In genomic region chr15:83716605-83717004, GRCh38 we compare ENCODE assay signal across 24 cellular contexts.
DNase-seq lines count a peak whose midpoint lies in the region; ATAC-seq and TF ChIP-seq lines count a peak whose summit lies in the region.
"Had no signal": no experiment of that assay in that cellular context is flagged by ENCODE, and none has a peak within 500 bp of the region (broad histone marks: within the 10 kb centered on the region; RNA-seq: fewer than 3 reads in every experiment).

No MANE protein-coding gene starts in this region.

- H3K27me3 ChIP-seq in SJCRH30 (no peaks in the 10 kb centered on the region), neural cell (ENCODE audit: insufficient read depth, low read depth, low read length) (no peaks in the 10 kb centered on the region), thoracic aorta (replicated peaks; ENCODE audit: insufficient read depth) (no peaks in the 10 kb centered on the region)
- H3K27me3 ChIP-seq: BLaER1 had no signal

- peak; percentile 65 to 74 for DNase-seq in SJCRH30
- DNase-seq in medulla oblongata (ENCODE audit: extremely low spot score): peak; percentile 46
- no peak for DNase-seq in thoracic aorta (ENCODE audit: low spot score)
- DNase-seq in NCI-H2171 (lab: John Stamatoyannopoulos, UW): no peak
- DNase-seq in OCI-LY7 (ENCODE audit: low spot score): no peak
- DNase-seq: 8988T; ACHN; BE2C; C1 segment of cervical spinal cord; CD4-positive, alpha-beta memory T cell; CD4-positive, CD25-positive, alpha-beta regulatory T cell; CD8-positive, alpha-beta memory T cell; COR-L47; DMS 273 treated with DMSO at 0.1 percent for 48 hours; DMS153; DMS53; DMS79; DND-41; EL; GDM1 had no signal

- H2AFZ ChIP-seq in neural cell (ENCODE audit: low read depth, low read length): no peak overlapping the region
- no peak overlapping the region for H2AFZ ChIP-seq in OCI-LY7 (ENCODE audit: low read length)

- TF ChIP-seq EP300 in neural cell (conservative IDR thresholded peaks at IDR 0.05; ENCODE audit: poor library complexity, severe bottlenecking): no peak

- no peaks in the 10 kb centered on the region for H3F3A ChIP-seq in neural cell (ENCODE audit: insufficient read depth, low read length, poor library complexity, severe bottlenecking)

- TF ChIP-seq RAD21 in neural cell (conservative IDR thresholded peaks at IDR 0.05): no peak

- H4K20me1 ChIP-seq in neural cell (ENCODE audit: insufficient read depth) (no peaks in the 10 kb centered on the region), OCI-LY7 (ENCODE audit: insufficient read depth, low read length) (no peaks in the 10 kb centered on the region)
- H4K20me1 ChIP-seq: BLaER1 had no signal

- ATAC-seq in thoracic aorta (ENCODE audit: insufficient number of reproducible peaks, low FRiP score, low read depth) (no peak), GM21360 (IDR thresholded peaks at IDR 0.05; ENCODE audit: unreplicated experiment) (no peak)
- ATAC-seq: GM12878 had no signal

- H3K79me2 ChIP-seq in neural cell (replicated peaks; ENCODE audit: insufficient read depth, low read length) (no peaks in the 10 kb centered on the region), OCI-LY7 (ENCODE audit: insufficient read depth, low read depth, low read length) (no peaks in the 10 kb centered on the region)

- H3K9me3 ChIP-seq in SJCRH30 (replicated peaks) (no peaks in the 10 kb centered on the region), neural cell (ENCODE audit: low read length) (no peaks in the 10 kb centered on the region), thoracic aorta (no peaks in the 10 kb centered on the region), OCI-LY7 (ENCODE audit: low read length) (no peaks in the 10 kb centered on the region)
- H3K9me3 ChIP-seq: BE2C, BLaER1 had no signal

- no peak overlapping the region for H3K4me3 ChIP-seq in SJCRH30
- peak overlapping the region; percentile 20 for H3K4me3 ChIP-seq in neural cell (ENCODE audit: low read length)
- H3K4me3 ChIP-seq in thoracic aorta: no peak overlapping the region
- no peak overlapping the region for H3K4me3 ChIP-seq in OCI-LY7 (ENCODE audit: low read depth, low read length, poor library complexity, severe bottlenecking)
- H3K4me3 ChIP-seq: BLaER1, GM12878 had no signal

- peaks cover 20% of the 10 kb centered on the region for H3K4me1 ChIP-seq in SJCRH30
- H3K4me1 ChIP-seq in thoracic aorta (ENCODE audit: control insufficient read depth in 1 of 2, low read depth in 2 of 2): peaks cover 16 to 71% of the 10 kb centered on the region in 2 donors
- H3K4me1 ChIP-seq in OCI-LY7 (ENCODE audit: insufficient read depth, low read length, poor library complexity, severe bottlenecking): no peaks in the 10 kb centered on the region
- H3K4me1 ChIP-seq: BE2C, BLaER1 had no signal

- H3K4me2 ChIP-seq in neural cell (ENCODE audit: low read length) (peak overlapping the region; percentile 14), OCI-LY7 (ENCODE audit: low read length) (no peak overlapping the region)
- H3K4me2 ChIP-seq: BLaER1 had no signal

- CTCF ChIA-PET in OCI-LY7 (lab: Charles Lee; ENCODE audit: unreplicated experiment): no interaction called here

- no peak overlapping the region for H3K9ac ChIP-seq in neural cell (ENCODE audit: low read length)
- H3K9ac ChIP-seq: BLaER1 had no signal

- peak overlapping the region; percentile 62 for H3K27ac ChIP-seq in SJCRH30
- H3K27ac ChIP-seq in neural cell (ENCODE audit: low read length): peak overlapping the region; percentile 68
- H3K27ac ChIP-seq in thoracic aorta: peak overlapping the region; percentile 23 to 27
- H3K27ac ChIP-seq in OCI-LY7 (ENCODE audit: low read depth, low read length, poor library complexity, severe bottlenecking): no peak overlapping the region
- H3K27ac ChIP-seq: BLaER1 had no signal

- no TSS peak for BruUV-seq in OCI-LY7 (replicated peaks; lab: Mats Ljungman, UMichigan)

- TF ChIP-seq CTCF in neural cell (IDR thresholded peaks at IDR 0.05; ENCODE audit: poor library complexity, severe bottlenecking) (no peak), thoracic aorta (IDR thresholded peaks at IDR 0.05) (no peak), OCI-LY7 (conservative IDR thresholded peaks at IDR 0.05; ENCODE audit: low read length) (no peak)

- no peaks in the 10 kb centered on the region for H3K36me3 ChIP-seq in SJCRH30
- no peaks in the 10 kb centered on the region for H3K36me3 ChIP-seq in neural cell (ENCODE audit: insufficient read depth, low read length)
- H3K36me3 ChIP-seq in thoracic aorta: no peaks in the 10 kb centered on the region
- H3K36me3 ChIP-seq in OCI-LY7 (ENCODE audit: insufficient read depth, low read length): no peaks in the 10 kb centered on the region
- H3K36me3 ChIP-seq: BE2C, BLaER1 had no signal

- intact Hi-C loops in OCI-LY7 (cut with micrococcal nuclease; ENCODE audit: unreplicated experiment): no loop called here

- H3K9me2 ChIP-seq in neural cell (ENCODE audit: insufficient read depth, low read length) (no peaks in the 10 kb centered on the region), OCI-LY7 (ENCODE audit: insufficient read depth, low read length) (no peaks in the 10 kb centered on the region)

- POLR2A ChIA-PET in OCI-LY7 (lab: Charles Lee): interaction anchor here (0.7 kb wide), 1 partner anchor 31 kb away, joined by 3 read pairs; no protein-coding TSS in a partner anchor

TF ChIP-seq in neural cell, 6 proteins besides CTCF, POLR2A, EP300 and RAD21:
- peak; percentile 72 for TF ChIP-seq REST (IDR thresholded peaks at IDR 0.05; ENCODE audit: borderline replicate concordance)
- no peak for TF ChIP-seq TAF1 (IDR thresholded peaks at IDR 0.05; ENCODE audit: low read depth)

Comparison
In these comparisons a context has a peak if more than half of its experiments do, and no peak if none do; other contexts are left out.
1. DNase-seq: peak in SJCRH30 (2 of 2) and medulla oblongata (single experiment); none in thoracic aorta (single experiment), NCI-H2171 (single experiment) and OCI-LY7 (single experiment).